13 cellular contexts compared by ENCODE assay signal in the genomic region with DNA sequence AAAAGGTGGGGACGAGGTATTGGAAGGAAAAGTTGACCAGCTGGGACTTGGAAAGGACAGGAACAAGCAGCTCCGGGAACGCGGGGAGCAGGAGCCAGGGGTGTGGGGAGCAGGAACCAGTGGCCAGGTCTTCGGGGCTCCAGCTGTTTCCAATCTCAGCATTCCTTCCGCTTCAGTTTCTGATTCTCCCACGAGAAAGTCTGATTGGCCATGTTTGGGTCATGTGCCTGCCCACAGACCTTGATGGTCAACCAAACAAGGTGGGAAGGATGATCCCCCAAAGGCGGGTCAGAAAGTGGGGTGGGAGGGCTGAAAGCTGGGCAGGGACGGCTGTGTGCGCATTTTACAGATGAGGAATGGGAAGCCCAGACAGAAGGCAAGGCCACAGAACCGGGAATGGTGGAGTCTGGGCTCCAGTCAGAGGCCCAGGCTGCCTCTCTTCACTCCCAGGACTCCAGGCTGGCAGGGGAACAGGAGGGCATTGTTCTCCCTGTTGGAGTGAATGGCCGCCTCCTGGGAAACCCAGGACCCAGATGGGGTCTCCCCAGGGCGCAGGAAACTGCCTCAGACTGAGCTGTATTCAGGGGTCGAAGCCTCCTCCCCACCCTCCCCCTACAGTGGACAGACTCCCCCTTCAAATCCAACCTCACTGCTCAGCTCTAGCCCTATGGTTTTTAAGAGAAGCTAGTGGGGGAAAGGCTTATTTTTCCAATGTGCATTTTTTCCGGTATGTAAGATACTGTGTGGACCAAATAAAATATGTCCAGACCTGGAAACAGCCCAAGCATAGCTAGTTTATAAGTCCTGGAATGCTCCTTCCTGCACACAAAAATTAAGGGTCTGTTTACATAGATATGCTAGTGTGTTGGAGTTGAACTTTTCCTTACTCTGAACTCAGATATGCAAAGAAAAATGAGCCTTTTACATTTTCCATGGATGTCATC. TPM values are rescaled to one million over a fixed set of nuclear protein-coding genes. Genes with fewer than 3 reads are reported as not detected.
DNase-seq lines count a peak whose midpoint lies in the region; ATAC-seq, FAIRE-seq and TF ChIP-seq lines count a peak whose summit lies in the region.
"Had no signal": no experiment of that assay in that cellular context is flagged by ENCODE, and none has a peak within 500 bp of the region (broad histone marks: within the 10 kb centered on the region; RNA-seq: fewer than 3 reads in every experiment).

No MANE protein-coding gene starts in this region.

- no peak for TF ChIP-seq EP300 in stomach (IDR thresholded peaks at IDR 0.05)

- peaks cover 46% of the 10 kb centered on the region for H3K4me1 Mint-ChIP-seq in HFFc6 (ENCODE audit: low read depth)
- H3K4me1 Mint-ChIP-seq in chondrocyte (ENCODE audit: low read depth) = peaks cover 89% of the 10 kb centered on the region

- TF ChIP-seq POLR2A in stomach (IDR thresholded peaks at IDR 0.05) = no peak

- H3K9me3 Mint-ChIP-seq in HFFc6 = peaks cover 15% of the 10 kb centered on the region
- peaks cover 15% of the 10 kb centered on the region for H3K9me3 Mint-ChIP-seq in chondrocyte (ENCODE audit: low read depth)

- peaks cover 34% of the 10 kb centered on the region for H3K27me3 Mint-ChIP-seq in HFFc6 (ENCODE audit: insufficient read depth)
- H3K27me3 Mint-ChIP-seq in chondrocyte (ENCODE audit: low read depth) = no peaks in the 10 kb centered on the region

- peak overlapping the region; percentile 46 to 78 (median 71) for H3K27ac ChIP-seq in stomach
- H3K27ac ChIP-seq in dorsolateral prefrontal cortex = peak overlapping the region in 2 of 59 donors; percentile 9 to 35

- peaks cover 0 to 6% (median 5%) of the 10 kb centered on the region in 4 donors for H3K9me3 ChIP-seq in stomach
- H3K9me3 ChIP-seq: pancreas had no signal

- POLR2A ChIA-PET in HEK293T (lab: Yijun Ruan, JAX) = no interaction called here

- peak; percentile 31 for DNase-seq in HFFc6
- DNase-seq in chondrocyte (ENCODE audit: low spot score) = no peak
- peak; percentile 71 for DNase-seq in islet precursor cell
- DNase-seq in stomach = no peak
- DNase-seq in HEK293T (ENCODE audit: extremely low spot score) = no peak
- no peak for DNase-seq in dorsolateral prefrontal cortex
- no peak for DNase-seq in D721Med (ENCODE audit: insufficient read length, low spot score)
- DNase-seq: Calu3, cortex of kidney, NCI-H2081 treated with DMSO at 0.1 percent for 48 hours, pancreas had no signal

- intact Hi-C loops in stomach (cut with DNase I; ENCODE audit: low total_unique reads) = no loop called here
- intact Hi-C loops in dorsolateral prefrontal cortex (cut with DNase I) = no loop called here

- ATAC-seq in HG02763 (IDR thresholded peaks at IDR 0.05; ENCODE audit: unreplicated experiment) = no peak
- ATAC-seq: pancreas had no signal

- H3K4me3 Mint-ChIP-seq in HFFc6 = no peak overlapping the region; the same call in 1 of the 2 replicates
- no peak overlapping the region for H3K4me3 Mint-ChIP-seq in chondrocyte (ENCODE audit: unreplicated experiment)

- 56 to 78% (median 64%) methylated on average over 15 of the region's 15 CpGs for WGBS in stomach, 5 donors

- no peak for FAIRE-seq in D721Med (lab: Jason Lieb, UNC)
- FAIRE-seq: pancreas had no signal

- peaks cover 17% of the 10 kb centered on the region for H3K36me3 Mint-ChIP-seq in HFFc6 (ENCODE audit: low read depth)
- peaks cover 3% of the 10 kb centered on the region for H3K36me3 Mint-ChIP-seq in chondrocyte (ENCODE audit: low read depth)

- H3K4me3 ChIP-seq in stomach (no peak overlapping the region), dorsolateral prefrontal cortex (no peak overlapping the region)
- H3K4me3 ChIP-seq: pancreas had no signal

- CTCF ChIA-PET in HEK293T (lab: Yijun Ruan, JAX) = interaction anchor here (0.6 kb wide), 1 partner anchor 47 kb away, joined by 4 read pairs; no protein-coding TSS in a partner anchor

- H3K36me3 ChIP-seq in stomach = no peaks in the 10 kb centered on the region
- H3K36me3 ChIP-seq: pancreas had no signal

- TF ChIP-seq CTCF in HFFc6 (IDR thresholded peaks at IDR 0.05) (no peak), chondrocyte (IDR thresholded peaks at IDR 0.05) (no peak), stomach (IDR thresholded peaks at IDR 0.05) (no peak), dorsolateral prefrontal cortex (IDR thresholded peaks at IDR 0.05 in 54 of 56, conservative IDR thresholded peaks at IDR 0.05 in 2 of 56; ENCODE audit: low read depth in 1 of 56, partially characterized antibody in 56 of 56) (no peak), D721Med (IDR thresholded peaks at IDR 0.05; ENCODE audit: insufficient read depth, missing control alignments) (no peak)

- peaks cover 39 to 65% (median 52%) of the 10 kb centered on the region in 4 donors for H3K4me1 ChIP-seq in stomach

- H3K27ac Mint-ChIP-seq in HFFc6 (peak overlapping the region; percentile 24), chondrocyte (ENCODE audit: unreplicated experiment) (peak overlapping the region; percentile 95)

- H3K27me3 ChIP-seq in stomach (no peaks in the 10 kb centered on the region), dorsolateral prefrontal cortex (no peaks in the 10 kb centered on the region)
- H3K27me3 ChIP-seq: pancreas had no signal

TF ChIP-seq in HEK293T, 16 proteins besides CTCF, POLR2A, EP300 and RAD21:
- TF ChIP-seq FOXA1 (IDR thresholded peaks at IDR 0.05) (no peak), ARNT (IDR thresholded peaks at IDR 0.05) (no peak), ELF4 (IDR thresholded peaks at IDR 0.05) (no peak), CTBP1 (IDR thresholded peaks at IDR 0.05; ENCODE audit: borderline replicate concordance) (no peak), HDGF (IDR thresholded peaks at IDR 0.05; ENCODE audit: borderline replicate concordance) (no peak), SUZ12 (IDR thresholded peaks at IDR 0.05) (no peak), FOXK2 (IDR thresholded peaks at IDR 0.05) (no peak), LEF1 (IDR thresholded peaks at IDR 0.05; ENCODE audit: borderline replicate concordance) (no peak), SP1 (IDR thresholded peaks at IDR 0.05) (no peak)
- TF ChIP-seq, protein P1, sequence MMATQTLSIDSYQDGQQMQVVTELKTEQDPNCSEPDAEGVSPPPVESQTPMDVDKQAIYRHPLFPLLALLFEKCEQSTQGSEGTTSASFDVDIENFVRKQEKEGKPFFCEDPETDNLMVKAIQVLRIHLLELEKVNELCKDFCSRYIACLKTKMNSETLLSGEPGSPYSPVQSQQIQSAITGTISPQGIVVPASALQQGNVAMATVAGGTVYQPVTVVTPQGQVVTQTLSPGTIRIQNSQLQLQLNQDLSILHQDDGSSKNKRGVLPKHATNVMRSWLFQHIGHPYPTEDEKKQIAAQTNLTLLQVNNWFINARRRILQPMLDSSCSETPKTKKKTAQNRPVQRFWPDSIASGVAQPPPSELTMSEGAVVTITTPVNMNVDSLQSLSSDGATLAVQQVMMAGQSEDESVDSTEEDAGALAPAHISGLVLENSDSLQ (IDR thresholded peaks at IDR 0.05) = no peak

RNA-seq across cellular contexts. Expression of gene PTGIS, which starts 12.2 kb away (rescaled TPM):
- under 1 TPM in 1 of 6 experiments, not detected in 5; 0.05 TPM for total RNA-seq in HFFc6 (2021; fragmentation: NEBNext Ultra II Directional; extraction: Animal tissue kit (Norgen Biotek cat#: 25700))
- total RNA-seq in chondrocyte (88.7 to 165 TPM (median 91.5 TPM) in 3 replicates), stomach (10 to 100 TPM in 4 of 5 donors, 1 to 10 TPM in 1; 8.4 to 84.8 (median 24.8) TPM), dorsolateral prefrontal cortex (10 to 100 TPM in 2 of 120 experiments, 1 to 10 TPM in 113, under 1 TPM in 5; 0.66 to 21.1 (median 2.7) TPM)
- 10 to 100 TPM in 1 of 3 donors, 1 to 10 TPM in 2; 4.9 to 14.8 (median 6.9) TPM for polyA plus RNA-seq in stomach
- total RNA-seq: OCI-LY7 had no signal

Comparison
In these comparisons a context has a peak if more than half of its experiments do, and no peak if none do; other contexts are left out.
1. DNase-seq: peak in HFFc6 (single experiment) and islet precursor cell (single experiment); none in chondrocyte (single experiment), stomach (single experiment), HEK293T (single experiment), dorsolateral prefrontal cortex (0 of 10) and D721Med (single experiment).